In the genomic region with DNA sequence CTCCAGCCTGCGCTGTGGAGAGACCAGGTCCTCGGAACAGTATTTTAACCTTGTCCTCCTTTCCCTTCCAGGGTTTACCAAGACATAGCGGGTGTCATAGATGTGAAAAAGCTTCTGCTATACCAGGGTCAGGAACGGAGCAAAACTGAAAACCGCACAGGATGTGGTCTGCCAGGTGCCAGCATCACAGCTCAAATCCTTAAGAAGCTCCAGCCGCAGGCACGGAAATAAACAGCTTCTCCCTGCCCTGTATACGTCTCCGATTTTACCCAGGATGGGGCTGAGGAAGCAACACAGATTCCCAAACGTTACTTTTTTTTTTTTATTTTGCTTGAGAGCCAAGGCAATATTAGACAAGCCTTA, we compare ENCODE assay signal across 10 cellular contexts. TPM values are rescaled to one million over a fixed set of nuclear protein-coding genes. Genes with fewer than 3 reads are reported as not detected.
DNase-seq lines count a peak whose midpoint lies in the region; ATAC-seq, FAIRE-seq and TF ChIP-seq lines count a peak whose summit lies in the region.
"Not testable (repeated sequence)": the region's sequence is repeated elsewhere in the genome, so short reads cannot be mapped to it uniquely, and the experiment has no call there.
"Had no signal": no experiment of that assay in that cellular context is flagged by ENCODE, and none has a peak within 500 bp of the region (broad histone marks: within the 10 kb centered on the region; RNA-seq: fewer than 3 reads in every experiment).

No MANE protein-coding gene starts in this region.

- H3K4me1 ChIP-seq in right lobe of liver = not testable (repeated sequence)

- H3K27ac ChIP-seq in right lobe of liver = not testable (repeated sequence)

- H3K36me3 Mint-ChIP-seq in T-helper 2 cell treated with Interferon-gamma antibody and Interleukin-4, amounts not matched to agents 5 μg/mL and 100 μg/mL, for 36 hours (ENCODE audit: low read depth) = peaks cover 21% of the 10 kb centered on the region
- peaks cover 17% of the 10 kb centered on the region for H3K36me3 Mint-ChIP-seq in activated CD8-positive, alpha-beta T cell treated with anti-CD3 and anti-CD28 coated beads, Interleukin-2, amount 10 ng/mL, durations not matched to agents 7 days and 5 days (ENCODE audit: low read depth)

- peaks cover 50% of the 10 kb centered on the region for H3K4me1 Mint-ChIP-seq in T-helper 2 cell treated with Interferon-gamma antibody and Interleukin-4, amounts not matched to agents 5 μg/mL and 100 μg/mL, for 36 hours (ENCODE audit: low read depth)
- peaks cover 72% of the 10 kb centered on the region for H3K4me1 Mint-ChIP-seq in activated CD8-positive, alpha-beta T cell treated with anti-CD3 and anti-CD28 coated beads, Interleukin-2, amount 10 ng/mL, durations not matched to agents 7 days and 5 days (ENCODE audit: low read depth)

- intact Hi-C loops in right lobe of liver (cut with DNase I) = not testable (repeated sequence)

- H3K4me3 Mint-ChIP-seq in T-helper 2 cell treated with Interferon-gamma antibody and Interleukin-4, amounts not matched to agents 5 μg/mL and 100 μg/mL, for 36 hours = peak overlapping the region; percentile 89
- peak overlapping the region; percentile 79 for H3K4me3 Mint-ChIP-seq in activated CD8-positive, alpha-beta T cell treated with anti-CD3 and anti-CD28 coated beads, Interleukin-2, amount 10 ng/mL, durations not matched to agents 7 days and 5 days

- not testable (repeated sequence) for H3K9me3 Mint-ChIP-seq in T-helper 2 cell treated with Interferon-gamma antibody and Interleukin-4, amounts not matched to agents 5 μg/mL and 100 μg/mL, for 36 hours; activated CD8-positive, alpha-beta T cell treated with anti-CD3 and anti-CD28 coated beads, Interleukin-2, amount 10 ng/mL, durations not matched to agents 7 days and 5 days (ENCODE audit: insufficient read depth)

- H3K27me3 ChIP-seq in right lobe of liver = not testable (repeated sequence)

- WGBS in right lobe of liver (ENCODE audit: insufficient coverage, low coverage, low lambda C conversion rate, missing lambda C conversion rate) = 56% methylated on average over 7 of the region's 10 CpGs

- not testable (repeated sequence) for H3K36me3 ChIP-seq in right lobe of liver

- peak overlapping the region; percentile 80 for H3K27ac Mint-ChIP-seq in T-helper 2 cell treated with Interferon-gamma antibody and Interleukin-4, amounts not matched to agents 5 μg/mL and 100 μg/mL, for 36 hours
- peak overlapping the region; percentile 86 for H3K27ac Mint-ChIP-seq in activated CD8-positive, alpha-beta T cell treated with anti-CD3 and anti-CD28 coated beads, Interleukin-2, amount 10 ng/mL, durations not matched to agents 7 days and 5 days

- CTCF ChIA-PET in activated CD8-positive, alpha-beta T cell treated with anti-CD3 and anti-CD28 coated beads, Interleukin-2, amount 10 ng/mL, durations not matched to agents 7 days and 5 days (lab: Charles Lee) = interaction anchor here (6.7 kb wide), 1 partner anchor 19 kb away, joined by 67 read pairs; no protein-coding TSS in a partner anchor

- not testable (repeated sequence) for TF ChIP-seq CTCF in right lobe of liver (IDR thresholded peaks at IDR 0.05)

- POLR2A ChIA-PET in activated CD8-positive, alpha-beta T cell treated with anti-CD3 and anti-CD28 coated beads, Interleukin-2, amount 10 ng/mL, durations not matched to agents 7 days and 5 days (lab: Charles Lee) = not testable (repeated sequence)

- TF ChIP-seq POLR2A in GM12891 (IDR thresholded peaks at IDR 0.05; ENCODE audit: low read depth, low read length); right lobe of liver (IDR thresholded peaks at IDR 0.05): not testable (repeated sequence)

- not testable (repeated sequence) for DNase-seq in GM12891 (ENCODE audit: insufficient read length, low spot score); right lobe of liver
- peak; percentile 22 for DNase-seq in NK-92 treated with Interleukin-12 subunit alpha and Interleukin-12 subunit beta, amount 100 ng/mL, for 24 hours (lab: John Stamatoyannopoulos, UW)
- DNase-seq in T-helper 2 cell treated with Interferon-gamma antibody and Interleukin-4, amounts not matched to agents 5 μg/mL and 100 μg/mL, for 36 hours (ENCODE audit: low spot score) = peak; percentile 64
- peak; percentile 84 for DNase-seq in activated CD8-positive, alpha-beta T cell treated with anti-CD3 and anti-CD28 coated beads, Interleukin-2, amount 10 ng/mL, durations not matched to agents 7 days and 5 days
- DNase-seq in activated naive CD4-positive, alpha-beta T cell treated with Interleukin-2 at 50 U/mL for 16 hours = peak; percentile 59
- DNase-seq in stimulated activated CD4-positive, alpha-beta T cell treated with anti-CD3 and anti-CD28 coated beads, TNF-alpha, amount 100 ng/mL, for 4 hours (ENCODE audit: low read depth in 3 of 3) = peak in 2 of 3 experiments; percentile 15 to 41

- H3K4me3 ChIP-seq in right lobe of liver = not testable (repeated sequence)

- peak; percentile 79 for FAIRE-seq in GM12891 (lab: Jason Lieb, UNC)

- H3K9me3 ChIP-seq in right lobe of liver = not testable (repeated sequence)

- H3K27me3 Mint-ChIP-seq in T-helper 2 cell treated with Interferon-gamma antibody and Interleukin-4, amounts not matched to agents 5 μg/mL and 100 μg/mL, for 36 hours (ENCODE audit: low read depth) = peaks cover 39% of the 10 kb centered on the region
- H3K27me3 Mint-ChIP-seq in activated CD8-positive, alpha-beta T cell treated with anti-CD3 and anti-CD28 coated beads, Interleukin-2, amount 10 ng/mL, durations not matched to agents 7 days and 5 days (ENCODE audit: low read depth) = not testable (repeated sequence)

- ATAC-seq in activated CD8-positive, alpha-beta T cell treated with anti-CD3 and anti-CD28 coated beads, Interleukin-2, amount 10 ng/mL, durations not matched to agents 7 days and 5 days = peak; percentile 79
- ATAC-seq in right lobe of liver = peak in 3 of 4 donors; percentile 9 to 29 (median 23)

RNA-seq across cellular contexts. Expression of gene LAIR1, which starts 5.7 kb away (rescaled TPM):
- 0.03 TPM for polyA plus RNA-seq in GM12891 (2012; ENCODE audit: low read depth, missing spikeins)
- 10 to 100 TPM; 92.8 to 97.6 TPM for total RNA-seq in activated CD8-positive, alpha-beta T cell treated with anti-CD3 and anti-CD28 coated beads, Interleukin-2, amount 10 ng/mL, durations not matched to agents 7 days and 5 days
- total RNA-seq in right lobe of liver = 10 to 100 TPM in 2 of 6 experiments, 1 to 10 TPM in 4; 2.9 to 15.3 (median 4.9) TPM
- total RNA-seq: chondrocyte, GM23248 had no signal
- polyA plus RNA-seq: GM23248 had no signal

RNA-seq across cellular contexts. Expression of gene LILRA4, which starts 31.5 kb away (rescaled TPM):
- 0.09 TPM for polyA plus RNA-seq in GM12891 (2012; ENCODE audit: low read depth, missing spikeins)
- total RNA-seq in activated CD8-positive, alpha-beta T cell treated with anti-CD3 and anti-CD28 coated beads, Interleukin-2, amount 10 ng/mL, durations not matched to agents 7 days and 5 days = not detected
- 1 to 10 TPM in 1 of 6 experiments, under 1 TPM in 2, not detected in 3; 0.12 to 1.2 (median 0.78) TPM for total RNA-seq in right lobe of liver
- total RNA-seq: chondrocyte, GM23248, left ventricle myocardium inferior had no signal
- polyA plus RNA-seq: GM23248 had no signal

RNA-seq across cellular contexts. Expression of gene TTYH1, which starts 44.8 kb away (rescaled TPM):
- polyA plus RNA-seq in GM12891 (2012; ENCODE audit: low read depth, missing spikeins) = 0.58 TPM
- 1 to 10 TPM in 1 of 2 experiments, under 1 TPM in 1; 0.99 to 1.3 TPM for total RNA-seq in activated CD8-positive, alpha-beta T cell treated with anti-CD3 and anti-CD28 coated beads, Interleukin-2, amount 10 ng/mL, durations not matched to agents 7 days and 5 days
- total RNA-seq in right lobe of liver = under 1 TPM in 5 of 6 experiments, not detected in 1; 0.30 to 0.93 (median 0.35) TPM
- total RNA-seq: chondrocyte, GM23248 had no signal

RNA-seq across cellular contexts. Expression of gene LILRA5, which starts 57.4 kb away (rescaled TPM):
- not detected for polyA plus RNA-seq in GM12891 (2012; ENCODE audit: low read depth, missing spikeins)
- not detected for total RNA-seq in activated CD8-positive, alpha-beta T cell treated with anti-CD3 and anti-CD28 coated beads, Interleukin-2, amount 10 ng/mL, durations not matched to agents 7 days and 5 days
- 1 to 10 TPM in 5 of 6 experiments, under 1 TPM in 1; 0.98 to 4.3 (median 1.9) TPM for total RNA-seq in right lobe of liver
- total RNA-seq: chondrocyte, GM23248 had no signal
- polyA plus RNA-seq: GM23248 had no signal

Comparison
In these comparisons a context has a peak if more than half of its experiments do, and no peak if none do; other contexts are left out.
1. RNA of gene LAIR1, which starts 5.7 kb away (total RNA-seq): 92.8 to 97.6 TPM in activated CD8-positive, alpha-beta T cell treated with anti-CD3 and anti-CD28 coated beads, Interleukin-2, amount 10 ng/mL, durations not matched to agents 7 days and 5 days; 2.9 to 15.3 TPM in right lobe of liver; every median in the first group is over 4 times any median in the second.